In the genomic region with DNA sequence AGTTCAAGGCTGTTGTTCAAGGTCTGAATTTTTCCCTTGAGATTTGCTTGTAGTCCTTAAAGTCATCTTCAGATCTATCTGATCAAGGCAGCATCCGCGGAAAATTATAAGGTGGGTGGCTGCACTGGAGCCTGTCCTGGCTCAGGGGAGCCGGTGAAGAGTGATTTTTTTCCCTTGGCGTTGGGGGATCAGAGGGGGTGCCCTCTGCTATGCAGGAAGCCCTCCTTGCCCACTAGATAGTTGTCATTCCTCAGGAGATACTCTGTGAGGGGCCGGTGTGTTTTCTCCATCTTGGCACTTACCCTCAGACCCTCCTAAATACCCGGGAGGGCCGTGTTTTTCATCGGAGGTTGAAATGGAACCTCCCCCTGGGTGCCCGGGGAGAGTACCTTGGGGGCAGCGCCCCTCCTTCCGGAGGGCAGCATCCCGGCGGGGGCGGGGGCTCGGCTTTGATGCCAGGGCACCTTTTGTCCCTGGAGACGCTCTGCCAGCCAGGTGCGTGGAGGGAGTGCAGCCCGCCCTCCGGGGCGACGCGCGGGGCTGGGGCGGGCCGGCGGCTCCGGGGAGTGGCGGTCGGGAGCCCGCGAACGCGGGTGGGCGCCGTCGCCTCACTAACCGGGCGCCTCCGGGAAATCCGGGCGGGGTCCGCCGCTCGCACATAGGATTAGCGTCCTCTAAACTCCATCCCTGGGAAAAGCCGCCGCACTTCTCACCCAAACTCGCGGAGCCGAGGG, we compare ENCODE assay signal across 8 cellular contexts. TPM values are rescaled to one million over a fixed set of nuclear protein-coding genes. Genes with fewer than 3 reads are reported as not detected.
DNase-seq lines count a peak whose midpoint lies in the region; ATAC-seq and TF ChIP-seq lines count a peak whose summit lies in the region.
"Not testable (repeated sequence)": the region's sequence is repeated elsewhere in the genome, so short reads cannot be mapped to it uniquely, and the experiment has no call there.

No MANE protein-coding gene starts in this region.

- H3K4me3 Mint-ChIP-seq in T-helper 17 cell = peak overlapping the region; percentile 85
- H3K4me3 Mint-ChIP-seq in activated naive CD8-positive, alpha-beta T cell treated with anti-CD3 and anti-CD28 coated beads, Interleukin-2, amount 50 U/mL, for 24 hours = peak overlapping the region; percentile 79

- H2AFZ ChIP-seq in neuron (ENCODE audit: low read depth, low read length) = not testable (repeated sequence)

- H3K9me3 Mint-ChIP-seq in activated naive CD8-positive, alpha-beta T cell treated with anti-CD3 and anti-CD28 coated beads, Interleukin-2, amount 50 U/mL, for 24 hours = not testable (repeated sequence)

- TF ChIP-seq POLR2A in stomach (IDR thresholded peaks at IDR 0.05) = not testable (repeated sequence)

- intact Hi-C loops in Right ventricle myocardium superior (cut with DNase I); stomach (cut with DNase I; ENCODE audit: low total_unique reads): not testable (repeated sequence)

- H3K27me3 Mint-ChIP-seq in T-helper 17 cell; activated naive CD8-positive, alpha-beta T cell treated with anti-CD3 and anti-CD28 coated beads, Interleukin-2, amount 50 U/mL, for 24 hours: not testable (repeated sequence)

- H3K36me3 ChIP-seq in neuron (ENCODE audit: insufficient read depth, low read length) = not testable (repeated sequence)
- peaks cover 0 to 16% (median 6%) of the 10 kb centered on the region in 4 donors for H3K36me3 ChIP-seq in stomach

- H3K27ac Mint-ChIP-seq in T-helper 17 cell = peak overlapping the region; percentile 80
- H3K27ac Mint-ChIP-seq in activated naive CD8-positive, alpha-beta T cell treated with anti-CD3 and anti-CD28 coated beads, Interleukin-2, amount 50 U/mL, for 24 hours = peak overlapping the region; percentile 88

- peak overlapping the region; percentile 97 to 100 (median 98) for H3K27ac ChIP-seq in stomach

- H3K9me3 ChIP-seq in T-helper 17 cell (ENCODE audit: control insufficient read depth, low read length, poor library complexity, severe bottlenecking); neuron (ENCODE audit: low read length); stomach: not testable (repeated sequence)

- not testable (repeated sequence) for TF ChIP-seq EP300 in stomach (IDR thresholded peaks at IDR 0.05)

- peaks cover 19% of the 10 kb centered on the region for H3K4me1 Mint-ChIP-seq in T-helper 17 cell
- peaks cover 25% of the 10 kb centered on the region for H3K4me1 Mint-ChIP-seq in activated naive CD8-positive, alpha-beta T cell treated with anti-CD3 and anti-CD28 coated beads, Interleukin-2, amount 50 U/mL, for 24 hours

- TF ChIP-seq CTCF in stomach (IDR thresholded peaks at IDR 0.05) = not testable (repeated sequence)

- not testable (repeated sequence) for H3K27me3 ChIP-seq in neuron (ENCODE audit: insufficient read depth, low read length); stomach

- not testable (repeated sequence) for H3K36me3 Mint-ChIP-seq in T-helper 17 cell (ENCODE audit: low read depth)
- peaks cover 12% of the 10 kb centered on the region for H3K36me3 Mint-ChIP-seq in activated naive CD8-positive, alpha-beta T cell treated with anti-CD3 and anti-CD28 coated beads, Interleukin-2, amount 50 U/mL, for 24 hours (ENCODE audit: low read depth)

- 4 to 14% (median 6%) methylated on average over 6 to 49 of the region's 50 CpGs for WGBS in stomach, 5 donors

- H3K4me3 ChIP-seq in neuron (ENCODE audit: low read length) = peak overlapping the region; percentile 72
- peak overlapping the region; percentile 67 to 92 (median 78) for H3K4me3 ChIP-seq in stomach

- DNase-seq in DMS53 (lab: John Stamatoyannopoulos, UW) (peak; percentile 68), T-helper 17 cell (peak; percentile 38 to 54 (median 52)), Right ventricle myocardium superior (peak; percentile 45), stomach (peak; percentile 26)
- DNase-seq in activated naive CD8-positive, alpha-beta T cell treated with anti-CD3 and anti-CD28 coated beads, Interleukin-2, amount 50 U/mL, for 24 hours = peak; percentile 50

- ATAC-seq in GM21576 (IDR thresholded peaks at IDR 0.05; ENCODE audit: unreplicated experiment) = peak; percentile 10
- peak; percentile 16 for ATAC-seq in HG03571 (IDR thresholded peaks at IDR 0.05; ENCODE audit: unreplicated experiment)
- peak; percentile 52 for ATAC-seq in T-helper 17 cell
- ATAC-seq in activated naive CD8-positive, alpha-beta T cell treated with anti-CD3 and anti-CD28 coated beads, Interleukin-2, amount 50 U/mL, for 24 hours = peak; percentile 30
- ATAC-seq in Right ventricle myocardium superior (ENCODE audit: poor library complexity) = peak; percentile 28

- not testable (repeated sequence) for H3K4me1 ChIP-seq in neuron (ENCODE audit: insufficient read depth, low read length)
- peaks cover 7 to 41% (median 20%) of the 10 kb centered on the region in 4 donors for H3K4me1 ChIP-seq in stomach

RNA-seq across cellular contexts. Expression of gene METTL2B, which starts 53.7 kb away (rescaled TPM):
- total RNA-seq in T-helper 17 cell (10 to 100 TPM; 15.8 to 19.9 TPM), Right ventricle myocardium superior (16.6 TPM), stomach (10 to 100 TPM; 10.3 to 21.5 (median 12.5) TPM)
- 10 to 100 TPM in 2 of 3 donors, 1 to 10 TPM in 1; 7.8 to 12.8 (median 11.7) TPM for polyA plus RNA-seq in stomach

Comparison
In these comparisons a context has a peak if more than half of its experiments do, and no peak if none do; other contexts are left out.
1. Peak in every context shown above with its lines: DNase-seq, ATAC-seq, H3K4me3 ChIP-seq and H3K27ac ChIP-seq.